Comparison of ENCODE assay signal across 1 cellular context in the genomic region with DNA sequence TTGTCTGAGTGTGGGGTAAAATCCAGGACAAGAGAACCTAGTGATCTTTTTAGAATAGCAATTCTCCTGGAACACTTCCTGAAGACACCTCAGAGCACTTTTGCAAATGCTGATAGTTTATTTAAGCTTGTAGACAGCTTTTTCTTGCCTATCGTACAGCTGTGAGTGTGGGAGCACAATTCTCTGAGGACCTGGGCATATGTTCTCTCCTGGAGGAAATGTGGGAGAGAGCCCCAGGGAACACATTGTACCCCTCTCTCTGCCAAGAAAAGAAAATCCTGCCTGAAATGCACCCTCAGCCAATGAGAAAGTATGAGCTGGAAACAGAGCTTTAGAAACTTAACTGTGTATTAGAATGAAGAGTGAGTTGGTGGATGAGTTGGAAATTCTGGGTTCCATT.
TF ChIP-seq lines count a peak whose summit lies in the region.

No MANE protein-coding gene starts in this region.

TF ChIP-seq in GM23338, 12 proteins besides CTCF, POLR2A, EP300 and RAD21 (continued from another document):
- TF ChIP-seq ZNF462 (CRISPR knock-in tag; IDR thresholded peaks at IDR 0.05), result no peak
- no peak for TF ChIP-seq CREB1 (CRISPR knock-in tag; IDR thresholded peaks at IDR 0.05; ENCODE audit: low read depth)
- no peak for TF ChIP-seq EZH2phosphoT487 (IDR thresholded peaks at IDR 0.05; ENCODE audit: unreplicated experiment)
- TF ChIP-seq, protein P1, sequence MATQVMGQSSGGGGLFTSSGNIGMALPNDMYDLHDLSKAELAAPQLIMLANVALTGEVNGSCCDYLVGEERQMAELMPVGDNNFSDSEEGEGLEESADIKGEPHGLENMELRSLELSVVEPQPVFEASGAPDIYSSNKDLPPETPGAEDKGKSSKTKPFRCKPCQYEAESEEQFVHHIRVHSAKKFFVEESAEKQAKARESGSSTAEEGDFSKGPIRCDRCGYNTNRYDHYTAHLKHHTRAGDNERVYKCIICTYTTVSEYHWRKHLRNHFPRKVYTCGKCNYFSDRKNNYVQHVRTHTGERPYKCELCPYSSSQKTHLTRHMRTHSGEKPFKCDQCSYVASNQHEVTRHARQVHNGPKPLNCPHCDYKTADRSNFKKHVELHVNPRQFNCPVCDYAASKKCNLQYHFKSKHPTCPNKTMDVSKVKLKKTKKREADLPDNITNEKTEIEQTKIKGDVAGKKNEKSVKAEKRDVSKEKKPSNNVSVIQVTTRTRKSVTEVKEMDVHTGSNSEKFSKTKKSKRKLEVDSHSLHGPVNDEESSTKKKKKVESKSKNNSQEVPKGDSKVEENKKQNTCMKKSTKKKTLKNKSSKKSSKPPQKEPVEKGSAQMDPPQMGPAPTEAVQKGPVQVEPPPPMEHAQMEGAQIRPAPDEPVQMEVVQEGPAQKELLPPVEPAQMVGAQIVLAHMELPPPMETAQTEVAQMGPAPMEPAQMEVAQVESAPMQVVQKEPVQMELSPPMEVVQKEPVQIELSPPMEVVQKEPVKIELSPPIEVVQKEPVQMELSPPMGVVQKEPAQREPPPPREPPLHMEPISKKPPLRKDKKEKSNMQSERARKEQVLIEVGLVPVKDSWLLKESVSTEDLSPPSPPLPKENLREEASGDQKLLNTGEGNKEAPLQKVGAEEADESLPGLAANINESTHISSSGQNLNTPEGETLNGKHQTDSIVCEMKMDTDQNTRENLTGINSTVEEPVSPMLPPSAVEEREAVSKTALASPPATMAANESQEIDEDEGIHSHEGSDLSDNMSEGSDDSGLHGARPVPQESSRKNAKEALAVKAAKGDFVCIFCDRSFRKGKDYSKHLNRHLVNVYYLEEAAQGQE (IDR thresholded peaks at IDR 0.05; ENCODE audit: unreplicated experiment), result no peak
- TF ChIP-seq ETS1 (IDR thresholded peaks at IDR 0.05), result no peak
- no peak for TF ChIP-seq EZH2 (IDR thresholded peaks at IDR 0.05; ENCODE audit: low read depth, unreplicated experiment)
- TF ChIP-seq POLR2AphosphoS5 (IDR thresholded peaks at IDR 0.05; ENCODE audit: low read depth), result no peak
- TF ChIP-seq ZNF114 (CRISPR knock-in tag; IDR thresholded peaks at IDR 0.05), result no peak
- TF ChIP-seq NANOG (IDR thresholded peaks at IDR 0.05; ENCODE audit: borderline replicate concordance), result no peak
- TF ChIP-seq JUNB (IDR thresholded peaks at IDR 0.05; ENCODE audit: unreplicated experiment), result no peak
